Comparison of ENCODE assay signal across 10 cellular contexts in genomic region chr2:169072163-169072925, GRCh38. TPM values are rescaled to one million over a fixed set of nuclear protein-coding genes. Genes with fewer than 3 reads are reported as not detected.
DNase-seq lines count a peak whose midpoint lies in the region; ATAC-seq and FAIRE-seq lines count a peak whose summit lies in the region.
"Had no signal": no experiment of that assay in that cellular context is flagged by ENCODE, and none has a peak within 500 bp of the region (broad histone marks: within the 10 kb centered on the region; RNA-seq: fewer than 3 reads in every experiment).

No MANE protein-coding gene starts in this region.

- peak; percentile 75 for FAIRE-seq in GM19239 (lab: Jason Lieb, UNC)

- ATAC-seq in HG02943 (IDR thresholded peaks at IDR 0.05; ENCODE audit: low read depth, unreplicated experiment) (peak; percentile 54), GM21786 (IDR thresholded peaks at IDR 0.05; ENCODE audit: unreplicated experiment) (no peak), HG03108 (IDR thresholded peaks at IDR 0.05; ENCODE audit: unreplicated experiment) (no peak)
- peak in 1 of 2 donors; percentile 50 for ATAC-seq in natural killer cell treated with Interleukin-12 subunit alpha and Interleukin-12 subunit beta and Interleukin-15 and Interleukin-18, amount 100 ng/mL, for 72 hours

- DNase-seq in GM19239 (ENCODE audit: insufficient read length, low spot score): no peak
- DNase-seq in natural killer cell treated with Interleukin-12 subunit alpha and Interleukin-12 subunit beta and Interleukin-15 and Interleukin-18, amount 100 ng/mL, for 72 hours (ENCODE audit: low spot score): no peak
- DNase-seq in NCI-H82 treated with DMSO at 0.1 percent for 48 hours (lab: John Stamatoyannopoulos, UW; ENCODE audit: unreplicated experiment): no peak
- no peak for DNase-seq in kidney glomerular epithelial cell (lab: John Stamatoyannopoulos, UW)
- DNase-seq: endodermal cell had no signal

- H3K4me1 Mint-ChIP-seq in T-helper 1 cell treated with Interleukin-12 subunit alpha and Interleukin-12 subunit beta and Interleukin-4 antibody, amounts not matched to agents 30 μg/mL and 1 μg/mL, for 36 hours (ENCODE audit: low read depth): peaks cover 19% of the 10 kb centered on the region
- H3K4me1 Mint-ChIP-seq in natural killer cell treated with Interleukin-12 subunit alpha and Interleukin-12 subunit beta and Interleukin-15 and Interleukin-18, amount 100 ng/mL, for 72 hours (ENCODE audit: low read depth in 2 of 2): peaks cover 15 to 21% of the 10 kb centered on the region in 2 donors
- H3K4me1 Mint-ChIP-seq: endodermal cell had no signal

- H3K36me3 Mint-ChIP-seq in T-helper 1 cell treated with Interleukin-12 subunit alpha and Interleukin-12 subunit beta and Interleukin-4 antibody, amounts not matched to agents 30 μg/mL and 1 μg/mL, for 36 hours (ENCODE audit: low read depth): peaks cover 4% of the 10 kb centered on the region
- H3K36me3 Mint-ChIP-seq in natural killer cell treated with Interleukin-12 subunit alpha and Interleukin-12 subunit beta and Interleukin-15 and Interleukin-18, amount 100 ng/mL, for 72 hours: no peaks in the 10 kb centered on the region

- no peaks in the 10 kb centered on the region for H3K9me3 Mint-ChIP-seq in T-helper 1 cell treated with Interleukin-12 subunit alpha and Interleukin-12 subunit beta and Interleukin-4 antibody, amounts not matched to agents 30 μg/mL and 1 μg/mL, for 36 hours
- H3K9me3 Mint-ChIP-seq in natural killer cell treated with Interleukin-12 subunit alpha and Interleukin-12 subunit beta and Interleukin-15 and Interleukin-18, amount 100 ng/mL, for 72 hours: no peaks in the 10 kb centered on the region
- H3K9me3 Mint-ChIP-seq: endodermal cell had no signal

- H3K27ac Mint-ChIP-seq in T-helper 1 cell treated with Interleukin-12 subunit alpha and Interleukin-12 subunit beta and Interleukin-4 antibody, amounts not matched to agents 30 μg/mL and 1 μg/mL, for 36 hours: peak overlapping the region; percentile 4
- peak overlapping the region; percentile 47 to 51 for H3K27ac Mint-ChIP-seq in natural killer cell treated with Interleukin-12 subunit alpha and Interleukin-12 subunit beta and Interleukin-15 and Interleukin-18, amount 100 ng/mL, for 72 hours
- H3K27ac Mint-ChIP-seq: endodermal cell had no signal

- no peaks in the 10 kb centered on the region for H3K27me3 Mint-ChIP-seq in T-helper 1 cell treated with Interleukin-12 subunit alpha and Interleukin-12 subunit beta and Interleukin-4 antibody, amounts not matched to agents 30 μg/mL and 1 μg/mL, for 36 hours (ENCODE audit: low read depth)
- H3K27me3 Mint-ChIP-seq in natural killer cell treated with Interleukin-12 subunit alpha and Interleukin-12 subunit beta and Interleukin-15 and Interleukin-18, amount 100 ng/mL, for 72 hours: no peaks in the 10 kb centered on the region

- H3K4me3 Mint-ChIP-seq in T-helper 1 cell treated with Interleukin-12 subunit alpha and Interleukin-12 subunit beta and Interleukin-4 antibody, amounts not matched to agents 30 μg/mL and 1 μg/mL, for 36 hours: peak overlapping the region; percentile 13
- no peak overlapping the region for H3K4me3 Mint-ChIP-seq in natural killer cell treated with Interleukin-12 subunit alpha and Interleukin-12 subunit beta and Interleukin-15 and Interleukin-18, amount 100 ng/mL, for 72 hours
- H3K4me3 Mint-ChIP-seq: endodermal cell had no signal

RNA-seq across cellular contexts. Expression of gene DHRS9, which starts 3.0 kb away (rescaled TPM):
- total RNA-seq in natural killer cell treated with Interleukin-12 subunit alpha and Interleukin-12 subunit beta and Interleukin-15 and Interleukin-18, amount 100 ng/mL, for 72 hours: not detected
- total RNA-seq: endodermal cell, lung microvascular endothelial cell had no signal

RNA-seq across cellular contexts. Expression of gene ABCB11, which starts 41.2 kb away (rescaled TPM):
- total RNA-seq in natural killer cell treated with Interleukin-12 subunit alpha and Interleukin-12 subunit beta and Interleukin-15 and Interleukin-18, amount 100 ng/mL, for 72 hours: under 1 TPM in 1 of 2 donors, not detected in 1; 0.06 TPM
- total RNA-seq: lung microvascular endothelial cell had no signal
